In genomic region chr1:86812286-86812685, GRCh38 we compare ENCODE assay signal across 15 cellular contexts.
DNase-seq lines count a peak whose midpoint lies in the region; ATAC-seq, FAIRE-seq and TF ChIP-seq lines count a peak whose summit lies in the region.
"Had no signal": no experiment of that assay in that cellular context is flagged by ENCODE, and none has a peak within 500 bp of the region (broad histone marks: within the 10 kb centered on the region; RNA-seq: fewer than 3 reads in every experiment).

No MANE protein-coding gene starts in this region.

- TF ChIP-seq RAD21 in K562 (CRISPR knock-in tag; conservative IDR thresholded peaks at IDR 0.05 in 1 of 2, IDR thresholded peaks at IDR 0.05 in 1 of 2) = no peak
- TF ChIP-seq RAD21 in H1 (IDR thresholded peaks at IDR 0.05 in 1 of 2, conservative IDR thresholded peaks at IDR 0.05 in 1 of 2; ENCODE audit: low read depth in 2 of 2, low read length in 2 of 2) = no peak

- FAIRE-seq in K562 (lab: Jason Lieb, UNC) (no peak), H1 (lab: Jason Lieb, UNC) (no peak)
- FAIRE-seq: GM12892 had no signal

- H4K20me1 ChIP-seq in K562 (replicated peaks; ENCODE audit: control insufficient read depth, insufficient read depth, low read length) (no peaks in the 10 kb centered on the region), H1 (replicated peaks in 1 of 2; ENCODE audit: control insufficient read depth in 1 of 2, insufficient read depth in 2 of 2, low read length in 2 of 2) (no peaks in the 10 kb centered on the region)

- H3K9ac ChIP-seq in K562 (ENCODE audit: insufficient read depth in 1 of 2, low read depth in 2 of 2, low read length in 2 of 2) = no peak overlapping the region
- H3K9ac ChIP-seq in H1 (replicated peaks in 1 of 4; ENCODE audit: extremely low read depth in 1 of 4, low read depth in 3 of 4, low read length in 3 of 4) = no peak overlapping the region

- TF ChIP-seq EP300 in K562 (IDR thresholded peaks at IDR 0.05; ENCODE audit: low read length) (no peak), H1 (IDR thresholded peaks at IDR 0.05; ENCODE audit: borderline replicate concordance in 1 of 2, low read depth in 2 of 2, low read length in 2 of 2) (no peak)

- H3K36me3 Mint-ChIP-seq in MCF 10A (ENCODE audit: insufficient read depth, unreplicated experiment) = no peaks in the 10 kb centered on the region
- H3K36me3 Mint-ChIP-seq: CD4-positive, alpha-beta memory T cell had no signal

- H3K23me2 ChIP-seq in H1 (ENCODE audit: low read depth, low read length) = no peaks in the 10 kb centered on the region

- H3K4ac ChIP-seq in H1 (replicated peaks; ENCODE audit: insufficient read length, low read depth, low read length) = no peak overlapping the region

- no peaks in the 10 kb centered on the region for H3K9me3 ChIP-seq in HEK293 (ENCODE audit: control insufficient read depth, insufficient read depth, low read depth, low read length)
- H3K9me3 ChIP-seq in K562 (replicated peaks; ENCODE audit: control insufficient read depth, insufficient read depth, low read depth, low read length) = no peaks in the 10 kb centered on the region
- H3K9me3 ChIP-seq in H1 (ENCODE audit: insufficient read depth in 2 of 2, low read depth in 1 of 2, low read length in 1 of 2) = no peaks in the 10 kb centered on the region; a peak in 1 of 4 replicates

- no peak overlapping the region for H3K27ac ChIP-seq in HEK293 (ENCODE audit: extremely low read depth, low read depth, low read length)
- no peak overlapping the region for H3K27ac ChIP-seq in K562 (ENCODE audit: extremely low read depth, low read depth, low read length)
- no peak overlapping the region for H3K27ac ChIP-seq in H1 (ENCODE audit: low read depth, low read length)

- 0 out of 2 replicates have a peak overlapping the region, but pooled peaks have one; percentile 4 for H2BK15ac ChIP-seq in H1 (ENCODE audit: low read length)

- H3K9me3 Mint-ChIP-seq in MCF 10A (ENCODE audit: unreplicated experiment) = no peaks in the 10 kb centered on the region
- H3K9me3 Mint-ChIP-seq: CD4-positive, alpha-beta memory T cell had no signal

- no peak overlapping the region for H2BK120ac ChIP-seq in H1 (replicated peaks; ENCODE audit: low read depth, low read length)

- WGBS in K562 (ENCODE audit: insufficient coverage, low coverage, missing lambda C conversion rate) = 26% methylated on average over 6 of the region's 6 CpGs
- 85% methylated on average over 6 of the region's 6 CpGs; no CpG with 5 or more reads in 1 of the 2 experiments for WGBS in H1 (ENCODE audit: extremely low coverage in 1 of 2, insufficient coverage in 1 of 2, insufficient read length in 1 of 2, insufficient replicate concordance in 2 of 2, low coverage in 1 of 2, low lambda C conversion rate in 2 of 2, missing lambda C conversion rate in 1 of 2), 2 experiments

- H4K8ac ChIP-seq in H1 (ENCODE audit: extremely low read depth, insufficient read depth, low read length) = no peak overlapping the region

- H4K5ac ChIP-seq in H1 (ENCODE audit: insufficient read length, low read depth, low read length) = no peak overlapping the region

- H2BK20ac ChIP-seq in H1 (ENCODE audit: low read length) = no peak overlapping the region

- no TSS peak for BruUV-seq in K562 (replicated peaks; lab: Mats Ljungman, UMichigan)
- no TSS peak for BruUV-seq in MCF 10A (replicated peaks; lab: Mats Ljungman, UMichigan)

- H2AFZ ChIP-seq in K562 (ENCODE audit: low read depth, low read length) (no peak overlapping the region), H1 (ENCODE audit: low read length) (no peak overlapping the region)

- POLR2A ChIA-PET in HEK293 (lab: Yijun Ruan, JAX) (no interaction called here), K562 (lab: Yijun Ruan, JAX) (no interaction called here), H1 (lab: Charles Lee; ENCODE audit: partially characterized antibody) (no interaction called here), MCF 10A (lab: Yijun Ruan, JAX) (no interaction called here)

- H4K91ac ChIP-seq in H1 (replicated peaks; ENCODE audit: insufficient read length, low read length) = no peak overlapping the region

- no peak overlapping the region for H2AK5ac ChIP-seq in H1 (ENCODE audit: low read depth, low read length)

- H3K36me3 ChIP-seq in HEK293 (ENCODE audit: control insufficient read depth in 2 of 2, insufficient read depth in 1 of 2, low read length in 2 of 2) = no peaks in the 10 kb centered on the region
- no peaks in the 10 kb centered on the region for H3K36me3 ChIP-seq in K562 (ENCODE audit: control insufficient read depth, insufficient read depth, low read length)
- H3K36me3 ChIP-seq in H1 (ENCODE audit: control insufficient read depth in 2 of 4, insufficient read depth in 4 of 4, low read length in 3 of 4) = no peaks in the 10 kb centered on the region

- TF ChIP-seq CTCF in HEK293 (tag by site-specific recombination; IDR thresholded peaks at IDR 0.05) (no peak), K562 (IDR thresholded peaks at IDR 0.05 in 2 of 3, conservative IDR thresholded peaks at IDR 0.05 in 1 of 3; ENCODE audit: insufficient read depth in 2 of 3, low read depth in 1 of 3, low read length in 3 of 3) (no peak), H1 (IDR thresholded peaks at IDR 0.05; ENCODE audit: control extremely low read depth in 1 of 3, insufficient read depth in 1 of 3, low read depth in 1 of 3, low read length in 3 of 3) (no peak), MCF 10A (IDR thresholded peaks at IDR 0.05; ENCODE audit: unreplicated experiment) (no peak)

- no peak for ATAC-seq in K562

- H3K4me2 ChIP-seq in K562 (ENCODE audit: insufficient read depth, low read length) = no peak overlapping the region
- H3K4me2 ChIP-seq in H1 (ENCODE audit: insufficient read depth in 1 of 2, low read depth in 2 of 2, low read length in 2 of 2) = no peak overlapping the region

- TF ChIP-seq POLR2A in K562 (conservative IDR thresholded peaks at IDR 0.05) = no peak
- TF ChIP-seq POLR2A in H1 (IDR thresholded peaks at IDR 0.05; ENCODE audit: control extremely low read depth in 1 of 2, low read depth in 2 of 2, low read length in 2 of 2) = no peak

- no peak for DNase-seq in K562 (ENCODE audit: extremely low read depth in 1 of 4, low spot score in 3 of 4)
- DNase-seq in H1 (ENCODE audit: low read depth in 1 of 2, low spot score in 2 of 2) = no peak
- DNase-seq in NCI-H226 = no peak
- DNase-seq in MCF 10A (ENCODE audit: unreplicated experiment) = no peak
- DNase-seq in activated CD4-positive, alpha-beta T cell treated with anti-CD3 and anti-CD28 coated beads for 4 hours = no peak
- DNase-seq: Calu3; CD4-positive, alpha-beta memory T cell; COR-L47; DMS53; DMS79 treated with DMSO at 0.1 percent for 48 hours; GF-D8; HFFc6 had no signal

- no peaks in the 10 kb centered on the region for H3K79me1 ChIP-seq in H1 (ENCODE audit: low read depth, low read length)

- no peak overlapping the region for H3K4me3 Mint-ChIP-seq in MCF 10A (ENCODE audit: unreplicated experiment)
- H3K4me3 Mint-ChIP-seq: CD4-positive, alpha-beta memory T cell; H9; HFFc6 had no signal

- no peak overlapping the region for H3K14ac ChIP-seq in H1 (ENCODE audit: insufficient read length)

- in situ Hi-C loops in K562 (cut with MboI) = no loop called here

- H2BK12ac ChIP-seq in H1 (ENCODE audit: low read depth, low read length) = no peak overlapping the region; the same call in 1 of the 2 replicates

- H3K18ac ChIP-seq in H1 (ENCODE audit: extremely low read depth, low read length) = no peak overlapping the region

- no peak overlapping the region for H3K23ac ChIP-seq in H1 (ENCODE audit: insufficient read length)

- CTCF ChIA-PET in HEK293 (lab: Yijun Ruan, JAX) = interaction anchor here (1.3 kb wide), 1 partner anchor 271 kb away, joined by 4 read pairs; no protein-coding TSS in a partner anchor
- CTCF ChIA-PET in K562 (lab: Yijun Ruan, JAX; ENCODE audit: low intra/inter-chr PET ratio) = no interaction called here
- CTCF ChIA-PET in H1 (lab: Charles Lee; ENCODE audit: partially characterized antibody) = interaction anchor here (0.6 to 3.7 kb wide), 10 partner anchors 12 to 242 kb away, joined by 3 to 21 read pairs (median 4); no protein-coding TSS in a partner anchor
- CTCF ChIA-PET in MCF 10A (lab: Yijun Ruan, JAX) = interaction anchor here (0.6 kb wide), 2 partner anchors 152 to 547 kb away, joined by 3 read pairs; no protein-coding TSS in a partner anchor

- no peaks in the 10 kb centered on the region for H3K4me1 ChIP-seq in HEK293 (ENCODE audit: control insufficient read depth, insufficient read depth, low read length)
- H3K4me1 ChIP-seq in K562 (replicated peaks in 1 of 2; ENCODE audit: control insufficient read depth in 2 of 2, insufficient read depth in 2 of 2, low read length in 2 of 2) = no peaks in the 10 kb centered on the region; a peak in 1 of 5 replicates
- H3K4me1 ChIP-seq in H1 (replicated peaks in 1 of 4; ENCODE audit: control insufficient read depth in 3 of 4, insufficient read depth in 4 of 4, low read length in 3 of 4) = peaks cover 0 to 3% (median 1%) of the 10 kb centered on the region in 4 experiments; a peak in 3 of 7 replicates

- H3K27me3 Mint-ChIP-seq in MCF 10A (ENCODE audit: insufficient read depth, unreplicated experiment) = no peaks in the 10 kb centered on the region

- H2BK5ac ChIP-seq in H1 (ENCODE audit: low read depth, low read length) = no peak overlapping the region

- H3K27ac Mint-ChIP-seq in MCF 10A (ENCODE audit: low read depth, unreplicated experiment) = no peak overlapping the region
- H3K27ac Mint-ChIP-seq: CD4-positive, alpha-beta memory T cell; HFFc6 had no signal

- no peaks in the 10 kb centered on the region for H3K79me2 ChIP-seq in K562 (ENCODE audit: control insufficient read depth, insufficient read depth, low read length)
- no peaks in the 10 kb centered on the region for H3K79me2 ChIP-seq in H1 (ENCODE audit: control insufficient read depth in 1 of 2, insufficient read depth in 2 of 2, low read length in 2 of 2)

- intact Hi-C loops in K562 (cut with micrococcal nuclease) = no loop called here
- intact Hi-C loops in MCF 10A (cut with micrococcal nuclease) = no loop called here

- H3K4me3 ChIP-seq in HEK293 (ENCODE audit: low read depth, low read length) (no peak overlapping the region), K562 (no peak overlapping the region), H1 (ENCODE audit: extremely low read depth in 1 of 4, insufficient read depth in 2 of 4, low read depth in 3 of 4, low read length in 4 of 4) (no peak overlapping the region)

- H3K27me3 ChIP-seq in K562 (ENCODE audit: control insufficient read depth in 2 of 2, insufficient read depth in 2 of 2, low read length in 2 of 2) (no peaks in the 10 kb centered on the region), H1 (replicated peaks in 1 of 4; ENCODE audit: control insufficient read depth in 3 of 4, extremely low read depth in 1 of 4, insufficient read depth in 3 of 4, low read length in 3 of 4) (no peaks in the 10 kb centered on the region)

- H3K9me1 ChIP-seq in K562 (ENCODE audit: control insufficient read depth, insufficient read depth, low read length) = no peaks in the 10 kb centered on the region

- no peaks in the 10 kb centered on the region for H3K4me1 Mint-ChIP-seq in MCF 10A (ENCODE audit: insufficient read depth, unreplicated experiment)

- H3K56ac ChIP-seq in H1 (replicated peaks; ENCODE audit: insufficient read length, low read depth, low read length) = no peak overlapping the region

TF ChIP-seq in H1, 55 proteins besides CTCF, POLR2A, EP300 and RAD21 (continues in another document):
- TF ChIP-seq MAFK (IDR thresholded peaks at IDR 0.05; ENCODE audit: low read depth, low read length) (no peak), TCF12 (IDR thresholded peaks at IDR 0.05; ENCODE audit: low read depth, low read length) (no peak), SRF (IDR thresholded peaks at IDR 0.05; ENCODE audit: low read depth, low read length) (no peak)

Comparison
In these comparisons a context has a peak if more than half of its experiments do, and no peak if none do; other contexts are left out.
1. Of the 44 proteins assayed by ChIP-seq in both K562 and HEK293: peak only in K562: none; only in HEK293: ATF2; in both: none; in neither: 43.